1 cellular context compared by ENCODE assay signal in genomic region chr15:44034933-44035624, GRCh38.
A peak's percentile ranks its signal among the peaks of the same experiment; 100 is the strongest.
TF ChIP-seq lines count a peak whose summit lies in the region.

No MANE protein-coding gene starts in this region.

TF ChIP-seq in SK-N-SH, 30 proteins besides CTCF, POLR2A, EP300 and RAD21 (continued from another document):
- TF ChIP-seq USF2 (IDR thresholded peaks at IDR 0.05; ENCODE audit: borderline replicate concordance, low read depth, low read length) = no peak
- TF ChIP-seq CHD2 (IDR thresholded peaks at IDR 0.05; ENCODE audit: low read length, partially characterized antibody) = no peak
- no peak for TF ChIP-seq RCOR1 (IDR thresholded peaks at IDR 0.05; ENCODE audit: low read length)
- TF ChIP-seq TCF12 (IDR thresholded peaks at IDR 0.05) = peak; percentile 65
- no peak for TF ChIP-seq SMC3 (IDR thresholded peaks at IDR 0.05; ENCODE audit: low read depth, low read length)
- TF ChIP-seq POLR2AphosphoS5 (IDR thresholded peaks at IDR 0.05; ENCODE audit: low read depth, low read length) = no peak; the same call in 1 of the 2 replicates
- TF ChIP-seq REST (IDR thresholded peaks at IDR 0.05; ENCODE audit: low read depth, low read length) = no peak
